1 cellular context compared by ENCODE assay signal in genomic region chr9:27665121-27665520, GRCh38.
TF ChIP-seq lines count a peak whose summit lies in the region.

No MANE protein-coding gene starts in this region.

TF ChIP-seq in H1, 55 proteins besides CTCF, POLR2A, EP300 and RAD21 (continued from another document):
- no peak for TF ChIP-seq ATF2 (IDR thresholded peaks at IDR 0.05; ENCODE audit: low read length)
- no peak for TF ChIP-seq SP4 (IDR thresholded peaks at IDR 0.05; ENCODE audit: low read length)
- TF ChIP-seq SP2 (IDR thresholded peaks at IDR 0.05; ENCODE audit: low read length), result no peak
- TF ChIP-seq E2F6 (IDR thresholded peaks at IDR 0.05), result 0 out of 2 replicates have a peak, but pooled peaks have one; percentile 16
- no peak for TF ChIP-seq SRF (IDR thresholded peaks at IDR 0.05; ENCODE audit: low read depth, low read length)
- no peak for TF ChIP-seq SP1 (IDR thresholded peaks at IDR 0.05; ENCODE audit: low read depth, low read length)
- no peak for TF ChIP-seq SAP30 (IDR thresholded peaks at IDR 0.05; ENCODE audit: insufficient read depth, insufficient replicate concordance, low read length)
- no peak for TF ChIP-seq CHD2 (IDR thresholded peaks at IDR 0.05; ENCODE audit: low read length)
- TF ChIP-seq EGR1 (IDR thresholded peaks at IDR 0.05; ENCODE audit: borderline replicate concordance, low read depth, low read length), result no peak
- no peak for TF ChIP-seq BCL11A (IDR thresholded peaks at IDR 0.05; ENCODE audit: low read depth in 2 of 2, low read length in 2 of 2)
- no peak for TF ChIP-seq JUND (IDR thresholded peaks at IDR 0.05; ENCODE audit: low read length)
- TF ChIP-seq PHF8 (conservative IDR thresholded peaks at IDR 0.05; ENCODE audit: low read depth, low read length), result no peak
